In genomic region chr22:43526951-43527350, GRCh38 we compare ENCODE assay signal across 1 cellular context.
TF ChIP-seq lines count a peak whose summit lies in the region.

No MANE protein-coding gene starts in this region.

TF ChIP-seq in H1, 55 proteins besides CTCF, POLR2A, EP300 and RAD21:
- TF ChIP-seq EZH2 (IDR thresholded peaks at IDR 0.05; ENCODE audit: low read depth, low read length, severe bottlenecking) = no peak
- TF ChIP-seq CHD2 (IDR thresholded peaks at IDR 0.05; ENCODE audit: low read length) = no peak
- TF ChIP-seq ATF2 (IDR thresholded peaks at IDR 0.05; ENCODE audit: low read length) = no peak
- TF ChIP-seq KDM5A (IDR thresholded peaks at IDR 0.05; ENCODE audit: low read length) = no peak
- TF ChIP-seq GABPA (IDR thresholded peaks at IDR 0.05; ENCODE audit: borderline replicate concordance, insufficient read depth, low read length) = no peak
- TF ChIP-seq ZNF274 (IDR thresholded peaks at IDR 0.05; ENCODE audit: borderline replicate concordance, extremely low read depth, low read length) = no peak
- no peak for TF ChIP-seq KDM1A (IDR thresholded peaks at IDR 0.05; ENCODE audit: borderline replicate concordance, low read length)
- TF ChIP-seq YY1 (IDR thresholded peaks at IDR 0.05; ENCODE audit: low read depth, low read length) = no peak
- TF ChIP-seq CBX5 (IDR thresholded peaks at IDR 0.05; ENCODE audit: low read depth, low read length) = no peak
- no peak for TF ChIP-seq RXRA (IDR thresholded peaks at IDR 0.05; ENCODE audit: insufficient read depth, low read depth, low read length)
- no peak for TF ChIP-seq TAF1 (IDR thresholded peaks at IDR 0.05; ENCODE audit: low read depth, low read length)
- TF ChIP-seq EGR1 (IDR thresholded peaks at IDR 0.05; ENCODE audit: borderline replicate concordance, low read depth, low read length) = no peak
- no peak for TF ChIP-seq BACH1 (IDR thresholded peaks at IDR 0.05; ENCODE audit: low read length)
- TF ChIP-seq BRCA1 (IDR thresholded peaks at IDR 0.05; ENCODE audit: low read depth, low read length) = no peak
- no peak for TF ChIP-seq CHD1 (IDR thresholded peaks at IDR 0.05; ENCODE audit: low read depth, low read length)
- no peak for TF ChIP-seq SUZ12 (IDR thresholded peaks at IDR 0.05; ENCODE audit: low read length)
- TF ChIP-seq HDAC2 (IDR thresholded peaks at IDR 0.05; ENCODE audit: borderline replicate concordance in 1 of 2, low read depth in 2 of 2, low read length in 2 of 2) = no peak
